In the genomic region with DNA sequence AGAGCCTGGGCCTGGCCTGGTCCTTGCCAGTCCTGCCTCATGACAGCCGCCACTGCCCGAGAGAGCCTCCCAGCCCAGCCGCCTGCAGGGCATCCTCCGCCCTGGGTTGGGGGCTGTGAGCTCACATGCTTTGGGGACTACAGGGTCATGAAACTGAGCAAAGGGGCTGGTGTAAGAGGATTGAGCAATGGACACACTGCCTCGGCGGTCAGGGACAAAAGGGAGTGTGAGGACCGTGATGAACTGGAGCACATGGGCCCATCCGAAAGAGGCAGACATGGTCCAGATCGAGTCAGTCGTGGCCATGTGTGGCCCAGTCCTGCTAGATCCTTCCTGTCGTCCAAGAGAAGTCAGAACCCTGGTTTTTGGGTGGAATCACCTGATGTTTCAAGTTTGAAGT, we compare ENCODE assay signal across 17 cellular contexts. TPM values are rescaled to one million over a fixed set of nuclear protein-coding genes. Genes with fewer than 3 reads are reported as not detected.
A peak's percentile ranks its signal among the peaks of the same experiment; 100 is the strongest.
DNase-seq lines count a peak whose midpoint lies in the region; ATAC-seq, FAIRE-seq and TF ChIP-seq lines count a peak whose summit lies in the region.
"Had no signal": no experiment of that assay in that cellular context is flagged by ENCODE, and none has a peak within 500 bp of the region (broad histone marks: within the 10 kb centered on the region; RNA-seq: fewer than 3 reads in every experiment).

No MANE protein-coding gene starts in this region.

- no peak overlapping the region for H2AK5ac ChIP-seq in H1 (ENCODE audit: low read depth, low read length)

- H3K4me1 ChIP-seq in BLaER1 (peaks cover 15% of the 10 kb centered on the region), H1 (replicated peaks in 1 of 4; ENCODE audit: control insufficient read depth in 3 of 4, insufficient read depth in 4 of 4, low read length in 3 of 4) (no peaks in the 10 kb centered on the region; a peak in 1 of 7 replicates), parathyroid adenoma (peaks cover 5% of the 10 kb centered on the region)

- H3K4me3 ChIP-seq in BLaER1 (no peak overlapping the region), H7 (ENCODE audit: insufficient read depth, low read depth, low read length) (no peak overlapping the region), H1 (ENCODE audit: extremely low read depth in 1 of 4, insufficient read depth in 2 of 4, low read depth in 3 of 4, low read length in 4 of 4) (no peak overlapping the region), parathyroid adenoma (ENCODE audit: low read depth, low read length) (no peak overlapping the region)

- DNase-seq in H7 (peak; percentile 41), H1 (ENCODE audit: low read depth in 1 of 2, low spot score in 2 of 2) (no peak), mucosa of gallbladder (ENCODE audit: low spot score) (no peak), middle frontal gyrus (ENCODE audit: extremely low spot score, low spot score) (no peak)
- no peak for DNase-seq in activated T-cell treated with anti-CD3 and anti-CD28 coated beads, Interleukin-2, amount 50 U/mL, for 72 hours
- DNase-seq: CD8-positive, alpha-beta T cell; DMS79; KG1; NCI-H1092; Right ventricle myocardium superior; SK-N-SH had no signal

- H3K18ac ChIP-seq in H1 (ENCODE audit: extremely low read depth, low read length): no peak overlapping the region

- H2BK120ac ChIP-seq in H1 (replicated peaks; ENCODE audit: low read depth, low read length): no peak overlapping the region

- H3K9me3 ChIP-seq in BLaER1 (no peaks in the 10 kb centered on the region), H1 (ENCODE audit: insufficient read depth in 2 of 2, low read depth in 1 of 2, low read length in 1 of 2) (no peaks in the 10 kb centered on the region), parathyroid adenoma (ENCODE audit: control insufficient read depth, low read length) (no peaks in the 10 kb centered on the region)
- H3K9me3 ChIP-seq: SK-N-SH had no signal

- H4K20me1 ChIP-seq in BLaER1 (no peaks in the 10 kb centered on the region), H1 (replicated peaks in 1 of 2; ENCODE audit: control insufficient read depth in 1 of 2, insufficient read depth in 2 of 2, low read length in 2 of 2) (no peaks in the 10 kb centered on the region)

- no peaks in the 10 kb centered on the region for H3K4me1 Mint-ChIP-seq in activated T-cell treated with anti-CD3 and anti-CD28 coated beads, Interleukin-2, amount 50 U/mL, for 72 hours (ENCODE audit: low read depth)
- H3K4me1 Mint-ChIP-seq: B cell had no signal

- no peaks in the 10 kb centered on the region for H3K23me2 ChIP-seq in H1 (ENCODE audit: low read depth, low read length)

- H3K79me1 ChIP-seq in H1 (ENCODE audit: low read depth, low read length): no peaks in the 10 kb centered on the region

- no peak for TF ChIP-seq CTCF in H1 (IDR thresholded peaks at IDR 0.05; ENCODE audit: control extremely low read depth in 1 of 3, insufficient read depth in 1 of 3, low read depth in 1 of 3, low read length in 3 of 3)
- TF ChIP-seq CTCF in parathyroid adenoma (IDR thresholded peaks at IDR 0.05): no peak

- no peak for TF ChIP-seq POLR2A in H1 (IDR thresholded peaks at IDR 0.05; ENCODE audit: control extremely low read depth in 1 of 2, low read depth in 2 of 2, low read length in 2 of 2)

- H3K36me3 ChIP-seq in BLaER1 (no peaks in the 10 kb centered on the region), H7 (replicated peaks; ENCODE audit: control insufficient read depth, insufficient read depth, low read length) (no peaks in the 10 kb centered on the region), H1 (ENCODE audit: control insufficient read depth in 2 of 4, insufficient read depth in 4 of 4, low read length in 3 of 4) (no peaks in the 10 kb centered on the region), parathyroid adenoma (ENCODE audit: control insufficient read depth, insufficient read depth, low read length) (no peaks in the 10 kb centered on the region)

- no peak overlapping the region for H3K27ac Mint-ChIP-seq in activated T-cell treated with anti-CD3 and anti-CD28 coated beads, Interleukin-2, amount 50 U/mL, for 72 hours
- H3K27ac Mint-ChIP-seq: B cell; CD8-positive, alpha-beta T cell had no signal

- no peak overlapping the region for H2BK20ac ChIP-seq in H1 (ENCODE audit: low read length)

- H3K9ac ChIP-seq in BLaER1 (no peak overlapping the region), H1 (replicated peaks in 1 of 4; ENCODE audit: extremely low read depth in 1 of 4, low read depth in 3 of 4, low read length in 3 of 4) (no peak overlapping the region), parathyroid adenoma (no peak overlapping the region)
- H3K9ac ChIP-seq: SK-N-SH had no signal

- 84% methylated on average over 11 of the region's 11 CpGs; no CpG with 5 or more reads in 1 of the 2 experiments for WGBS in H1 (ENCODE audit: extremely low coverage in 1 of 2, insufficient coverage in 1 of 2, insufficient read length in 1 of 2, insufficient replicate concordance in 2 of 2, low coverage in 1 of 2, low lambda C conversion rate in 2 of 2, missing lambda C conversion rate in 1 of 2), 2 experiments

- H2AFZ ChIP-seq in H1 (ENCODE audit: low read length) (0 out of 2 replicates have a peak overlapping the region, but pooled peaks have one; percentile 62), parathyroid adenoma (peak overlapping the region; percentile 40)

- H4K5ac ChIP-seq in H1 (ENCODE audit: insufficient read length, low read depth, low read length): no peak overlapping the region

- no peak overlapping the region for H2BK5ac ChIP-seq in H1 (ENCODE audit: low read depth, low read length)

- peaks cover 7% of the 10 kb centered on the region for H3K27me3 Mint-ChIP-seq in activated T-cell treated with anti-CD3 and anti-CD28 coated beads, Interleukin-2, amount 50 U/mL, for 72 hours (ENCODE audit: low read depth)

- H2BK15ac ChIP-seq in H1 (ENCODE audit: low read length): no peak overlapping the region

- CTCF ChIA-PET in H1 (lab: Charles Lee; ENCODE audit: partially characterized antibody): interaction anchor here (0.5 to 1.5 kb wide), 3 partner anchors 21 to 176 kb away, joined by 3 to 4 read pairs (median 3); no protein-coding TSS in a partner anchor

- H3K23ac ChIP-seq in H1 (ENCODE audit: insufficient read length): no peak overlapping the region

- no peak overlapping the region for H3K56ac ChIP-seq in H1 (replicated peaks; ENCODE audit: insufficient read length, low read depth, low read length)

- H3K27me3 ChIP-seq in BLaER1 (no peaks in the 10 kb centered on the region), H7 (ENCODE audit: control insufficient read depth, insufficient read depth, low read length) (no peaks in the 10 kb centered on the region), H1 (replicated peaks in 1 of 4; ENCODE audit: control insufficient read depth in 3 of 4, extremely low read depth in 1 of 4, insufficient read depth in 3 of 4, low read length in 3 of 4) (no peaks in the 10 kb centered on the region; a peak in 2 of 7 replicates), parathyroid adenoma (ENCODE audit: control insufficient read depth, insufficient read depth, low read length) (no peaks in the 10 kb centered on the region)

- no peaks in the 10 kb centered on the region for H3K9me3 Mint-ChIP-seq in activated T-cell treated with anti-CD3 and anti-CD28 coated beads, Interleukin-2, amount 50 U/mL, for 72 hours
- H3K9me3 Mint-ChIP-seq: CD8-positive, alpha-beta T cell had no signal

- no peak overlapping the region for H3K4ac ChIP-seq in H1 (replicated peaks; ENCODE audit: insufficient read length, low read depth, low read length)

- POLR2A ChIA-PET in H1 (lab: Charles Lee; ENCODE audit: partially characterized antibody): no interaction called here

- TF ChIP-seq EP300 in H1 (IDR thresholded peaks at IDR 0.05; ENCODE audit: borderline replicate concordance in 1 of 2, low read depth in 2 of 2, low read length in 2 of 2): no peak

- H3K4me2 ChIP-seq in BLaER1 (peak overlapping the region; percentile 60), H1 (ENCODE audit: insufficient read depth in 1 of 2, low read depth in 2 of 2, low read length in 2 of 2) (no peak overlapping the region), parathyroid adenoma (ENCODE audit: low read length) (no peak overlapping the region)
- H3K4me2 ChIP-seq: SK-N-SH had no signal

- H3K36me3 Mint-ChIP-seq in activated T-cell treated with anti-CD3 and anti-CD28 coated beads, Interleukin-2, amount 50 U/mL, for 72 hours (ENCODE audit: insufficient read depth in 2 of 2): no peaks in the 10 kb centered on the region
- H3K36me3 Mint-ChIP-seq: CD8-positive, alpha-beta T cell had no signal

- H4K91ac ChIP-seq in H1 (replicated peaks; ENCODE audit: insufficient read length, low read length): no peak overlapping the region

- no peaks in the 10 kb centered on the region for H3K79me2 ChIP-seq in H1 (ENCODE audit: control insufficient read depth in 1 of 2, insufficient read depth in 2 of 2, low read length in 2 of 2)
- H3K79me2 ChIP-seq in parathyroid adenoma: no peaks in the 10 kb centered on the region

- no peak overlapping the region for H3K14ac ChIP-seq in H1 (ENCODE audit: insufficient read length)

- H3K4me3 Mint-ChIP-seq in activated T-cell treated with anti-CD3 and anti-CD28 coated beads, Interleukin-2, amount 50 U/mL, for 72 hours: no peak overlapping the region
- H3K4me3 Mint-ChIP-seq: B cell; CD8-positive, alpha-beta T cell had no signal

- no peak for ATAC-seq in activated T-cell treated with anti-CD3 and anti-CD28 coated beads, Interleukin-2, amount 50 U/mL, for 72 hours (replicated peaks in 1 of 2)
- ATAC-seq: CD8-positive, alpha-beta T cell; HCT116 had no signal

- FAIRE-seq in H1 (lab: Jason Lieb, UNC): no peak
- FAIRE-seq: RCC 7860 had no signal

- TF ChIP-seq RAD21 in H1 (IDR thresholded peaks at IDR 0.05 in 1 of 2, conservative IDR thresholded peaks at IDR 0.05 in 1 of 2; ENCODE audit: low read depth in 2 of 2, low read length in 2 of 2): no peak

- no peak overlapping the region; the same call in 1 of the 2 replicates for H4K8ac ChIP-seq in H1 (ENCODE audit: extremely low read depth, insufficient read depth, low read length)

- H2BK12ac ChIP-seq in H1 (ENCODE audit: low read depth, low read length): no peak overlapping the region

- H3K27ac ChIP-seq in BLaER1 (peak overlapping the region; percentile 49), H1 (ENCODE audit: low read depth, low read length) (no peak overlapping the region), parathyroid adenoma (no peak overlapping the region)

RNA-seq across cellular contexts. Expression of a gene that starts 52.3 kb away (rescaled TPM):
- total RNA-seq in H7 (2014; rRNA removed; shearing (Covaris generic)): 0.85 TPM in 1 of 2 replicates, not detected in the other
- 0.71 and 0.90 TPM in 2 replicates for total RNA-seq in H1 (2021; fragmentation: NEBNext Ultra II Directional; extraction: Animal tissue kit (Norgen Biotek cat#: 25700))
- polyA plus RNA-seq in H1 (2011; rRNA removed): 1.1 and 1.5 TPM in 2 replicates
- 1.2 TPM for polyA plus RNA-seq in H1 (2011; cell fraction: cytosol; rRNA removed)
- polyA plus RNA-seq in H1 (2011; cell fraction: nucleus; rRNA removed): 1.2 TPM
- polyA plus RNA-seq in H1 (2012, experiment 1 of 2): 0.52 to 0.87 TPM (median 0.72 TPM) in 3 of 4 replicates, not detected in the other
- 0.52 TPM for polyA plus RNA-seq in H1 (2012, experiment 2 of 2)
- 0.36 TPM for polyA plus RNA-seq in H1 (2013, experiment 1 of 2)
- polyA plus RNA-seq in H1 (2013, experiment 2 of 2): 0.22 TPM
- polyA minus RNA-seq in H1 (2011; rRNA and poly(A)+ RNA removed): 0.50 and 0.93 TPM in 2 replicates
- not detected for polyA minus RNA-seq in H1 (2011; cell fraction: cytosol; rRNA and poly(A)+ RNA removed)
- 0.30 TPM for polyA minus RNA-seq in H1 (2011; cell fraction: nucleus; rRNA and poly(A)+ RNA removed)
- not detected for total RNA-seq in mucosa of gallbladder
- not detected for total RNA-seq in activated T-cell treated with anti-CD3 and anti-CD28 coated beads, Interleukin-2, amount 50 U/mL, for 72 hours
- total RNA-seq: B cell; CD8-positive, alpha-beta T cell; Right ventricle myocardium superior had no signal
- polyA plus RNA-seq: AG04450, SK-N-SH had no signal
